In genomic region chr2:12008425-12009061, GRCh38 we compare ENCODE assay signal across 1 cellular context.
TF ChIP-seq lines count a peak whose summit lies in the region.

No MANE protein-coding gene starts in this region.

TF ChIP-seq in GM12878, 131 proteins besides CTCF, POLR2A, EP300 and RAD21 (continued from another document and continues in another):
- TF ChIP-seq E4F1 (IDR thresholded peaks at IDR 0.05; ENCODE audit: borderline replicate concordance, partially characterized antibody) (no peak), GABPA (IDR thresholded peaks at IDR 0.05; ENCODE audit: low read depth) (peak; percentile 45; the same call in 1 of the 2 replicates), RAD51 (IDR thresholded peaks at IDR 0.05) (peak; percentile 38), BCL3 (IDR thresholded peaks at IDR 0.05; ENCODE audit: borderline replicate concordance, insufficient read depth, low read depth, low read length, poor library complexity, severe bottlenecking) (peak; percentile 38), BCL11A (IDR thresholded peaks at IDR 0.05; ENCODE audit: low read depth, low read length) (peak; percentile 84), TBL1XR1 (IDR thresholded peaks at IDR 0.05; ENCODE audit: low read depth, low read length) (peak; percentile 79; the same call in 1 of the 2 replicates), POLR2AphosphoS5 (IDR thresholded peaks at IDR 0.05; ENCODE audit: low read length) (no peak), STAT1 (conservative IDR thresholded peaks at IDR 0.05) (no peak), E2F4 (IDR thresholded peaks at IDR 0.05; ENCODE audit: low read depth, low read length) (no peak), KLF5 (IDR thresholded peaks at IDR 0.05; ENCODE audit: partially characterized antibody) (no peak), BACH1 (IDR thresholded peaks at IDR 0.05; ENCODE audit: borderline replicate concordance) (peak; percentile 69; the same call in 1 of the 2 replicates), SMC3 (IDR thresholded peaks at IDR 0.05; ENCODE audit: borderline replicate concordance, low read length) (no peak), FOXK2 (IDR thresholded peaks at IDR 0.05) (no peak), SUPT20H (IDR thresholded peaks at IDR 0.05; ENCODE audit: borderline replicate concordance, control insufficient read depth, low read depth, low read length) (no peak), ZNF622 (IDR thresholded peaks at IDR 0.05) (no peak), NFYA (IDR thresholded peaks at IDR 0.05; ENCODE audit: borderline replicate concordance, low read depth, low read length) (no peak), ZNF274 (IDR thresholded peaks at IDR 0.05; ENCODE audit: insufficient read depth, insufficient read length) (no peak), NBN (IDR thresholded peaks at IDR 0.05) (peak; percentile 41; the same call in 1 of the 2 replicates), CHD2 (IDR thresholded peaks at IDR 0.05; ENCODE audit: borderline replicate concordance, low read depth, low read length) (no peak), MAX (IDR thresholded peaks at IDR 0.05; ENCODE audit: low read depth, low read length) (no peak), YY1 (IDR thresholded peaks at IDR 0.05; ENCODE audit: low read depth, low read length) (peak; percentile 53), ATF2 (IDR thresholded peaks at IDR 0.05; ENCODE audit: low read length) (peak; percentile 82; the same call in 1 of the 2 replicates), FOXM1 (IDR thresholded peaks at IDR 0.05; ENCODE audit: low read depth, low read length) (peak; percentile 85), SIX5 (IDR thresholded peaks at IDR 0.05; ENCODE audit: low read depth, low read length, severe bottlenecking) (no peak), CREB1 (IDR thresholded peaks at IDR 0.05; ENCODE audit: low read depth) (0 out of 2 replicates have a peak, but pooled peaks have one; percentile 43), POLR2AphosphoS2 (IDR thresholded peaks at IDR 0.05; ENCODE audit: low read depth, low read length) (no peak), CBX3 (IDR thresholded peaks at IDR 0.05; ENCODE audit: borderline replicate concordance, low read depth) (no peak), SKIL (IDR thresholded peaks at IDR 0.05; ENCODE audit: low read depth, poor library complexity, severe bottlenecking) (peak; percentile 85), MYC (IDR thresholded peaks at IDR 0.05; ENCODE audit: insufficient read depth, insufficient read length, insufficient replicate concordance, low read length, severe bottlenecking) (no peak), NKRF (conservative IDR thresholded peaks at IDR 0.05) (no peak), JUND (IDR thresholded peaks at IDR 0.05; ENCODE audit: low read depth, low read length) (peak; percentile 95), EZH2 (IDR thresholded peaks at IDR 0.05; ENCODE audit: borderline replicate concordance, control insufficient read depth, low read depth, low read length) (no peak), BHLHE40 (IDR thresholded peaks at IDR 0.05; ENCODE audit: borderline replicate concordance in 1 of 2, low read depth in 2 of 2, low read length in 1 of 2) (peak; percentile 69 to 77; a peak in 3 of 4 replicates), SREBF2 (IDR thresholded peaks at IDR 0.05; ENCODE audit: low read length) (no peak), SMARCA5 (IDR thresholded peaks at IDR 0.05) (no peak), CBFB (IDR thresholded peaks at IDR 0.05; ENCODE audit: low read depth) (peak; percentile 95), SMAD1 (IDR thresholded peaks at IDR 0.05; ENCODE audit: low read depth, partially characterized antibody) (peak; percentile 78), RUNX3 (IDR thresholded peaks at IDR 0.05; ENCODE audit: low read length) (peak; percentile 100), TCF12 (IDR thresholded peaks at IDR 0.05; ENCODE audit: low read depth, low read length) (0 out of 2 replicates have a peak, but pooled peaks have one; percentile 43), ZBTB4 (CRISPR knock-in tag; IDR thresholded peaks at IDR 0.05) (no peak), IRF3 (IDR thresholded peaks at IDR 0.05) (no peak), CREM (IDR thresholded peaks at IDR 0.05; ENCODE audit: low read depth) (peak; percentile 52; the same call in 1 of the 2 replicates), PRDM15 (CRISPR knock-in tag; IDR thresholded peaks at IDR 0.05) (no peak), ETV6 (conservative IDR thresholded peaks at IDR 0.05 in 1 of 2, IDR thresholded peaks at IDR 0.05 in 1 of 2; ENCODE audit: borderline replicate concordance in 1 of 2, low read depth in 1 of 2) (peak in 1 of 2 experiments; percentile 56; a peak in 1 of 4 replicates)
